Comparison of ENCODE assay signal across 19 cellular contexts in genomic region chr13:23630349-23631093, GRCh38.
DNase-seq lines count a peak whose midpoint lies in the region; ATAC-seq, FAIRE-seq and TF ChIP-seq lines count a peak whose summit lies in the region.
"Had no signal": no experiment of that assay in that cellular context is flagged by ENCODE, and none has a peak within 500 bp of the region (broad histone marks: within the 10 kb centered on the region; RNA-seq: fewer than 3 reads in every experiment).

No MANE protein-coding gene starts in this region.

- peak overlapping the region; percentile 96 for H3K27ac Mint-ChIP-seq in endodermal cell
- H3K27ac Mint-ChIP-seq: activated CD4-positive, alpha-beta T cell treated with anti-CD3 and anti-CD28 coated beads, Interleukin-2, amount 10 ng/mL, durations not matched to agents 7 days and 5 days had no signal

- H2AFZ ChIP-seq in Karpas-422 (ENCODE audit: low read length) (no peak overlapping the region), neuronal stem cell (ENCODE audit: low read length) (no peak overlapping the region)

- no peaks in the 10 kb centered on the region for H3K9me3 Mint-ChIP-seq in endodermal cell
- H3K9me3 Mint-ChIP-seq: activated CD4-positive, alpha-beta T cell treated with anti-CD3 and anti-CD28 coated beads, Interleukin-2, amount 10 ng/mL, durations not matched to agents 7 days and 5 days had no signal

- peak overlapping the region; percentile 31 for H3K4me3 Mint-ChIP-seq in endodermal cell
- H3K4me3 Mint-ChIP-seq: activated CD4-positive, alpha-beta T cell treated with anti-CD3 and anti-CD28 coated beads, Interleukin-2, amount 10 ng/mL, durations not matched to agents 7 days and 5 days had no signal

- no peak for TF ChIP-seq CTCF in D721Med (IDR thresholded peaks at IDR 0.05; ENCODE audit: insufficient read depth, missing control alignments)
- TF ChIP-seq CTCF in endodermal cell (conservative IDR thresholded peaks at IDR 0.05) = no peak
- no peak for TF ChIP-seq CTCF in tibial artery (IDR thresholded peaks at IDR 0.05)

- H2BK15ac ChIP-seq in neuronal stem cell (ENCODE audit: low read length) = no peak overlapping the region

- peaks cover 2% of the 10 kb centered on the region for H3K27me3 Mint-ChIP-seq in endodermal cell (ENCODE audit: insufficient read depth)

- H3K9ac ChIP-seq in Karpas-422 (ENCODE audit: low read length) (no peak overlapping the region), endodermal cell (ENCODE audit: extremely low read depth, low read length, poor library complexity, severe bottlenecking) (peak overlapping the region; percentile 41), neuronal stem cell (ENCODE audit: low read depth, low read length, poor library complexity) (no peak overlapping the region)

- peak overlapping the region; percentile 32 for H3K18ac ChIP-seq in neuronal stem cell (ENCODE audit: low read length)

- no peak overlapping the region for H2BK5ac ChIP-seq in neuronal stem cell (ENCODE audit: low read length)

- intact Hi-C loops in tibial artery (cut with DNase I; ENCODE audit: low total_unique reads) = no loop called here

- no peak overlapping the region for H4K8ac ChIP-seq in neuronal stem cell (ENCODE audit: low read depth, low read length)

- H3K14ac ChIP-seq in neuronal stem cell (ENCODE audit: low read length) = no peak overlapping the region

- H3K27me3 ChIP-seq in Karpas-422 (ENCODE audit: low read length) = no peaks in the 10 kb centered on the region
- H3K27me3 ChIP-seq in endodermal cell (ENCODE audit: control insufficient read depth, insufficient read depth, low read length, poor library complexity, severe bottlenecking) = no peaks in the 10 kb centered on the region
- H3K27me3 ChIP-seq in neuronal stem cell (ENCODE audit: control insufficient read depth in 3 of 3, insufficient read depth in 3 of 3, low read depth in 1 of 3, low read length in 3 of 3) = no peaks in the 10 kb centered on the region
- H3K27me3 ChIP-seq in tibial artery = no peaks in the 10 kb centered on the region

- H3K4me3 ChIP-seq in Karpas-422 (ENCODE audit: low read length) (no peak overlapping the region), endodermal cell (ENCODE audit: low read length) (peak overlapping the region; percentile 61), neuronal stem cell (ENCODE audit: low read length in 2 of 2) (no peak overlapping the region), tibial artery (no peak overlapping the region)
- H3K4me3 ChIP-seq: mucosa of descending colon had no signal

- H3K4me1 Mint-ChIP-seq in endodermal cell = peaks cover 63% of the 10 kb centered on the region
- H3K4me1 Mint-ChIP-seq: activated CD4-positive, alpha-beta T cell treated with anti-CD3 and anti-CD28 coated beads, Interleukin-2, amount 10 ng/mL, durations not matched to agents 7 days and 5 days had no signal

- H3K9me2 ChIP-seq in Karpas-422 (replicated peaks; ENCODE audit: insufficient read depth, low read length) = no peaks in the 10 kb centered on the region

- 16 to 18% methylated on average over 3 to 5 of the region's 5 CpGs for WGBS in endodermal cell (ENCODE audit: insufficient coverage in 1 of 2, insufficient read length in 1 of 2), 2 experiments
- WGBS in neuronal stem cell (ENCODE audit: extremely low coverage in 2 of 2, insufficient read length in 2 of 2, insufficient replicate concordance in 1 of 2), 2 donors = no CpG with 5 or more reads among the region's 5 CpGs

- H2BK120ac ChIP-seq in neuronal stem cell (ENCODE audit: low read depth, low read length) = no peak overlapping the region

- no peak overlapping the region for H3K27ac ChIP-seq in Karpas-422 (ENCODE audit: low read length)
- H3K27ac ChIP-seq in endodermal cell (ENCODE audit: low read depth, low read length) = peak overlapping the region; percentile 75
- no peak overlapping the region for H3K27ac ChIP-seq in neuronal stem cell (replicated peaks; ENCODE audit: low read length)
- H3K27ac ChIP-seq in tibial artery = no peak overlapping the region

- no peak for FAIRE-seq in D721Med (lab: Jason Lieb, UNC)
- FAIRE-seq: endometrium, RCC 7860 had no signal

- H3K4ac ChIP-seq in neuronal stem cell (ENCODE audit: low read length) = no peak overlapping the region

- H3K79me1 ChIP-seq in neuronal stem cell (ENCODE audit: low read depth, low read length) = no peaks in the 10 kb centered on the region

- no peaks in the 10 kb centered on the region for H4K20me1 ChIP-seq in Karpas-422 (ENCODE audit: insufficient read depth, low read depth, low read length)

- no peak overlapping the region for H3K4me2 ChIP-seq in Karpas-422 (ENCODE audit: low read depth, low read length, poor library complexity, severe bottlenecking)
- no peak overlapping the region for H3K4me2 ChIP-seq in neuronal stem cell (ENCODE audit: insufficient read depth, low read length, poor library complexity, severe bottlenecking)

- no peak overlapping the region for H2BK12ac ChIP-seq in neuronal stem cell (ENCODE audit: low read length)

- H3K36me3 Mint-ChIP-seq in endodermal cell (ENCODE audit: low read depth) = no peaks in the 10 kb centered on the region

- H3K36me3 ChIP-seq in Karpas-422 (ENCODE audit: insufficient read depth, low read length) = no peaks in the 10 kb centered on the region
- no peaks in the 10 kb centered on the region for H3K36me3 ChIP-seq in endodermal cell (ENCODE audit: control insufficient read depth, insufficient read depth, low read length)
- no peaks in the 10 kb centered on the region for H3K36me3 ChIP-seq in neuronal stem cell (replicated peaks in 1 of 2; ENCODE audit: control insufficient read depth in 2 of 2, insufficient read depth in 2 of 2, low read length in 2 of 2)
- no peaks in the 10 kb centered on the region for H3K36me3 ChIP-seq in tibial artery

- DNase-seq in D721Med (ENCODE audit: insufficient read length, low spot score) (peak; percentile 41), Karpas-422 (peak; percentile 14), endodermal cell (peak; percentile 70), neuronal stem cell (ENCODE audit: low spot score) (no peak), foreskin melanocyte (no peak), tibial artery (no peak)
- DNase-seq: activated CD4-positive, alpha-beta T cell treated with anti-CD3 and anti-CD28 coated beads, Interleukin-2, amount 10 ng/mL, durations not matched to agents 7 days and 5 days; activated CD8-positive, alpha-beta memory T cell treated with anti-CD3 and anti-CD28 coated beads, Interleukin-2, amount 50 U/mL, for 48 hours; activated gamma-delta T cell; hippocampal formation; KG1; kidney glomerular epithelial cell; mucosa of descending colon; NCI-H2107; nucleus accumbens; stimulated activated naive CD4-positive, alpha-beta T cell had no signal

- H4K91ac ChIP-seq in neuronal stem cell (ENCODE audit: low read depth, low read length, poor library complexity) = no peak overlapping the region

- H3K79me2 ChIP-seq in Karpas-422 (ENCODE audit: low read length) = no peaks in the 10 kb centered on the region

- H3K9me3 ChIP-seq in Karpas-422 (ENCODE audit: low read length) (no peaks in the 10 kb centered on the region), endodermal cell (ENCODE audit: control insufficient read depth, low read length) (no peaks in the 10 kb centered on the region), neuronal stem cell (replicated peaks in 1 of 2; ENCODE audit: control insufficient read depth in 2 of 2, insufficient read depth in 1 of 2, low read depth in 1 of 2, low read length in 2 of 2) (no peaks in the 10 kb centered on the region), tibial artery (no peaks in the 10 kb centered on the region)
- H3K9me3 ChIP-seq: mucosa of descending colon had no signal

- no peak overlapping the region for H3K23ac ChIP-seq in neuronal stem cell (ENCODE audit: low read depth, low read length, poor library complexity)

- no peak overlapping the region for H2AK5ac ChIP-seq in neuronal stem cell (ENCODE audit: low read depth, low read length)

- H3K4me1 ChIP-seq in Karpas-422 (ENCODE audit: low read length) (no peaks in the 10 kb centered on the region), endodermal cell (ENCODE audit: control insufficient read depth, insufficient read depth, low read length) (peaks cover 23% of the 10 kb centered on the region), neuronal stem cell (ENCODE audit: control insufficient read depth in 2 of 2, insufficient read depth in 1 of 2, low read depth in 1 of 2, low read length in 2 of 2) (peaks cover 16 to 21% of the 10 kb centered on the region in 2 donors), tibial artery (peaks cover 0 to 12% (median 5%) of the 10 kb centered on the region in 4 donors)

- no peak for ATAC-seq in GM19452 (IDR thresholded peaks at IDR 0.05; ENCODE audit: unreplicated experiment)
- ATAC-seq: mucosa of descending colon had no signal

Comparison
In these comparisons a context has a peak if more than half of its experiments do, and no peak if none do; other contexts are left out.
1. DNase-seq: peak in D721Med (single experiment), Karpas-422 (single experiment) and endodermal cell (single experiment); none in neuronal stem cell (single experiment), foreskin melanocyte (single experiment) and tibial artery (0 of 2).